In the genomic region with DNA sequence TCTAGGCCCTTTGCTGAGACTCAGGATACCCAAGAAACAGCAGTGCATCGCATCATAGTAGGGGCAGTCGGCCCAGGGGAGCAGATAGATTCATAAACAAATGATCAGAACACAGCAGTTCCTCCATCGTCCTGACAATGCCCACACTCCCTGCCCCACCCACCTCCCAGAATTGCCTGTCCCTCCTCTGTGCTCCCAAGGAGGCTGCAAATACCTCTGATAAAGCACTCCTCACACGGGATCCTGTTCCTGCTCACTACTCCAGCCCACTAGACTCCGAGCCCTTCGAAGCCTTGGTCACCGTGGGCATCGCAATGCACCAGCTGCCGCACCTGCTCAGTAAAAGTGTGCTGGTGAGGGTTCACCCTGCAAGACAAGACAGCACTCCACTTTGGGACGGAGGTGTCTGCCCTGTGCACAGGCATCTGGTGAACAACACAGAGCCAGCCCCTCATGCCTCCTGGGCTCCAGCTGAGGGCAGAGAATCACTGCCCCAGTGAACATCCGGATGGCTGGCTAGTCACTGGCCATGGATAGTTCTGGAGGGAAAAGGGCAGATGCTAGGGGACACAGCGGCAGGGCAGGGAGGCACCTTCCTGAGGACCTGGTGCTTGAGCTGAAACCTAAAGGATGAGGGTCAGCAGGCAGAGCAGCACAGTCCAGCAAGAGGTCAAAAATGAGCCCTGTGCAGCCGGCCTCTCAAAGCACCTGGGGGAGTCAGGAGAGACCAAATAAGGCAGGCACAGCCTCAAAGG, we compare ENCODE assay signal across 14 cellular contexts.
DNase-seq lines count a peak whose midpoint lies in the region; ATAC-seq and TF ChIP-seq lines count a peak whose summit lies in the region.
"Had no signal": no experiment of that assay in that cellular context is flagged by ENCODE, and none has a peak within 500 bp of the region (broad histone marks: within the 10 kb centered on the region; RNA-seq: fewer than 3 reads in every experiment).

No MANE protein-coding gene starts in this region.

- H3K9me2 ChIP-seq in hepatocyte (replicated peaks; ENCODE audit: insufficient read depth) = no peaks in the 10 kb centered on the region

- WGBS in hepatocyte (ENCODE audit: low lambda C conversion rate, missing lambda C conversion rate) = 79% methylated on average over 13 of the region's 13 CpGs
- WGBS in transverse colon (ENCODE audit: low coverage in 1 of 2), 2 donors = 67 to 80% methylated on average over 1 to 13 of the region's 13 CpGs

- no peak for TF ChIP-seq POLR2A in transverse colon (IDR thresholded peaks at IDR 0.05)

- intact Hi-C loops in transverse colon (cut with DNase I; ENCODE audit: low total_unique reads) = no loop called here

- no peak for TF ChIP-seq EP300 in transverse colon (IDR thresholded peaks at IDR 0.05; ENCODE audit: low read depth)

- no peak overlapping the region for H2AFZ ChIP-seq in hepatocyte
- H2AFZ ChIP-seq in osteoblast (ENCODE audit: low read length) = no peak overlapping the region

- H3K4me1 ChIP-seq in RWPE2 (ENCODE audit: insufficient read depth, poor library complexity, severe bottlenecking) (no peaks in the 10 kb centered on the region), hepatocyte (ENCODE audit: insufficient read depth) (peaks cover 29% of the 10 kb centered on the region), osteoblast (ENCODE audit: insufficient read depth, low read length) (peaks cover 31% of the 10 kb centered on the region), transverse colon (peaks cover 12 to 29% (median 24%) of the 10 kb centered on the region in 4 donors)

- peak overlapping the region; percentile 22 for H3K27ac ChIP-seq in RWPE2 (ENCODE audit: poor library complexity, severe bottlenecking)
- peak overlapping the region; percentile 81 for H3K27ac ChIP-seq in hepatocyte
- H3K27ac ChIP-seq in osteoblast (ENCODE audit: low read depth, low read length) = peak overlapping the region; percentile 91
- peak overlapping the region in 3 of 4 donors; percentile 49 to 81 (median 59) for H3K27ac ChIP-seq in transverse colon

- no peaks in the 10 kb centered on the region for H3K9me3 ChIP-seq in RWPE2 (ENCODE audit: severe bottlenecking)
- no peaks in the 10 kb centered on the region for H3K9me3 ChIP-seq in hepatocyte (ENCODE audit: low read depth)
- H3K9me3 ChIP-seq in osteoblast (ENCODE audit: low read depth, low read length) = no peaks in the 10 kb centered on the region
- H3K9me3 ChIP-seq in transverse colon = no peaks in the 10 kb centered on the region

- H3K4me3 ChIP-seq in RWPE2 (ENCODE audit: severe bottlenecking) (no peak overlapping the region), hepatocyte (no peak overlapping the region), osteoblast (ENCODE audit: insufficient read depth, low read length) (no peak overlapping the region), transverse colon (no peak overlapping the region)

- TF ChIP-seq CTCF in RWPE2 (IDR thresholded peaks at IDR 0.05; ENCODE audit: poor library complexity, severe bottlenecking) = no peak
- TF ChIP-seq CTCF in hepatocyte (IDR thresholded peaks at IDR 0.05; ENCODE audit: poor library complexity) = no peak
- TF ChIP-seq CTCF in osteoblast (IDR thresholded peaks at IDR 0.05; ENCODE audit: extremely low read depth, low read depth, low read length) = no peak
- no peak for TF ChIP-seq CTCF in transverse colon (IDR thresholded peaks at IDR 0.05)

- H3K27me3 ChIP-seq in RWPE2 (ENCODE audit: insufficient read depth, poor library complexity, severe bottlenecking) (no peaks in the 10 kb centered on the region), hepatocyte (no peaks in the 10 kb centered on the region), osteoblast (ENCODE audit: insufficient read depth, low read length) (no peaks in the 10 kb centered on the region), transverse colon (no peaks in the 10 kb centered on the region)

- no peak for ATAC-seq in RWPE2 (ENCODE audit: low read depth)
- ATAC-seq: esophagus mucosa had no signal

- H3K36me3 ChIP-seq in RWPE2 (ENCODE audit: low read depth) (peaks cover 14% of the 10 kb centered on the region), hepatocyte (replicated peaks; ENCODE audit: insufficient read depth, low read depth) (no peaks in the 10 kb centered on the region), osteoblast (ENCODE audit: insufficient read depth, low read length) (peaks cover 29% of the 10 kb centered on the region), transverse colon (peaks cover 0 to 4% (median 0%) of the 10 kb centered on the region in 4 donors)

- H3K4me2 ChIP-seq in hepatocyte (no peak overlapping the region), osteoblast (ENCODE audit: insufficient read depth, low read length) (peak overlapping the region; percentile 35)

- peak; percentile 33 for DNase-seq in RWPE2 (ENCODE audit: low spot score)
- DNase-seq in hepatocyte (ENCODE audit: low spot score) = no peak
- peak; percentile 27 for DNase-seq in osteoblast (ENCODE audit: insufficient read length, low spot score, missing footprints)
- DNase-seq in transverse colon = no peak
- no peak for DNase-seq in stimulated activated CD4-positive, alpha-beta T cell treated with anti-CD3 and anti-CD28 coated beads, Interleukin-2, amount 100 ng/mL, for 24 hours
- DNase-seq in superior temporal gyrus (ENCODE audit: extremely low spot score) = no peak
- no peak for DNase-seq in globus pallidus (ENCODE audit: low spot score)
- DNase-seq: activated CD4-positive, CD25-positive, alpha-beta regulatory T cell; activated gamma-delta T cell; dermis blood vessel endothelial cell; DMS153; NCI-H2107; stimulated activated CD4-positive, alpha-beta T cell treated with anti-CD3 and anti-CD28 coated beads, Interleukin-2, amount 100 ng/mL, for 48 hours had no signal

- in situ Hi-C loops in transverse colon (cut with MboI; ENCODE audit: low pct_ligation_motif_present in 1 of 4, low pct_unique_long_range_greater_than_20kb in 1 of 4, low sequenced_read_pairs in 3 of 4) = no loop called here

- H4K20me1 ChIP-seq in hepatocyte (ENCODE audit: insufficient read depth, poor library complexity, severe bottlenecking) (peaks cover 3% of the 10 kb centered on the region), osteoblast (ENCODE audit: insufficient read depth, low read length) (peaks cover 14% of the 10 kb centered on the region)

- H3K79me2 ChIP-seq in hepatocyte (peaks cover 80% of the 10 kb centered on the region), osteoblast (ENCODE audit: insufficient read depth, low read length) (peaks cover 27% of the 10 kb centered on the region)

Comparison
In these comparisons a context has a peak if more than half of its experiments do, and no peak if none do; other contexts are left out.
1. DNase-seq: peak in RWPE2 (single experiment) and osteoblast (single experiment); none in hepatocyte (single experiment), transverse colon (single experiment), stimulated activated CD4-positive, alpha-beta T cell treated with anti-CD3 and anti-CD28 coated beads, Interleukin-2, amount 100 ng/mL, for 24 hours (0 of 2), superior temporal gyrus (single experiment) and globus pallidus (single experiment).
2. H3K27ac ChIP-seq: peak in every context shown above with its lines; median percentile 91 in osteoblast; 81 in hepatocyte; 59 in transverse colon; 22 in RWPE2.